ENCODE assay signal across 8 cellular contexts in genomic region chr9:101533334-101534187, GRCh38. TPM values are rescaled to one million over a fixed set of nuclear protein-coding genes. Genes with fewer than 3 reads are reported as not detected.
A peak's percentile ranks its signal among the peaks of the same experiment; 100 is the strongest.
DNase-seq lines count a peak whose midpoint lies in the region; ATAC-seq and TF ChIP-seq lines count a peak whose summit lies in the region.

Gene RNF20 (plus strand): TSS chr9:101533853. CDS start chr9:101535424, 1,571 bp downstream.

- H3K4me3 Mint-ChIP-seq in natural killer cell treated with Interleukin-12 subunit alpha and Interleukin-12 subunit beta and Interleukin-15 and Interleukin-18, amount 100 ng/mL, for 72 hours = peak within 1 kb of the TSS; percentile 92

- DNase-seq in ELF-1 (ENCODE audit: low read depth, low spot score) (peak; percentile 99), H7 (peak; percentile 94), M059J (ENCODE audit: low read depth) (peak; percentile 100), SHP77 (lab: John Stamatoyannopoulos, UW) (peak; percentile 98 to 99), fibroblast of pulmonary artery (ENCODE audit: low read depth) (peak; percentile 99)
- DNase-seq in activated effector memory CD4-positive, alpha-beta T cell treated with Interleukin-2 at 50 U/mL for 16 hours = peak; percentile 98
- peak; percentile 99 for DNase-seq in natural killer cell treated with Interleukin-12 subunit alpha and Interleukin-12 subunit beta and Interleukin-15 and Interleukin-18, amount 100 ng/mL, for 72 hours (ENCODE audit: low spot score)
- peak; percentile 99 for DNase-seq in stimulated activated naive CD8-positive, alpha-beta T cell treated with anti-CD3 and anti-CD28 coated beads, Interleukin-15, Interleukin-2, amounts not matched to agents 100 U/mL and 50 U/mL, for 24 hours

- H3K4me1 Mint-ChIP-seq in natural killer cell treated with Interleukin-12 subunit alpha and Interleukin-12 subunit beta and Interleukin-15 and Interleukin-18, amount 100 ng/mL, for 72 hours (ENCODE audit: low read depth in 2 of 2) = peaks cover 12 to 26% of the 10 kb centered on the region in 2 donors

- H3K36me3 ChIP-seq in H7 (replicated peaks; ENCODE audit: control insufficient read depth, insufficient read depth, low read length) = peaks cover 3% of the 10 kb centered on the region; the same call in 1 of the 2 replicates

- peak; percentile 98 to 99 for ATAC-seq in natural killer cell treated with Interleukin-12 subunit alpha and Interleukin-12 subunit beta and Interleukin-15 and Interleukin-18, amount 100 ng/mL, for 72 hours
- peak; percentile 98 for ATAC-seq in stimulated activated naive CD8-positive, alpha-beta T cell treated with anti-CD3 and anti-CD28 coated beads, Interleukin-15, Interleukin-2, amounts not matched to agents 100 U/mL and 50 U/mL, for 24 hours

- no peaks in the 10 kb centered on the region for H3K9me3 Mint-ChIP-seq in natural killer cell treated with Interleukin-12 subunit alpha and Interleukin-12 subunit beta and Interleukin-15 and Interleukin-18, amount 100 ng/mL, for 72 hours

- peaks cover 5% of the 10 kb centered on the region for H3K36me3 Mint-ChIP-seq in natural killer cell treated with Interleukin-12 subunit alpha and Interleukin-12 subunit beta and Interleukin-15 and Interleukin-18, amount 100 ng/mL, for 72 hours

- peaks cover 0 to 3% of the 10 kb centered on the region in 2 donors for H3K27me3 Mint-ChIP-seq in natural killer cell treated with Interleukin-12 subunit alpha and Interleukin-12 subunit beta and Interleukin-15 and Interleukin-18, amount 100 ng/mL, for 72 hours

- no peaks in the 10 kb centered on the region for H3K27me3 ChIP-seq in H7 (ENCODE audit: control insufficient read depth, insufficient read depth, low read length)

- no peak for TF ChIP-seq CTCF in fibroblast of pulmonary artery (IDR thresholded peaks at IDR 0.05; ENCODE audit: low read length, missing control alignments)

- H3K4me3 ChIP-seq in H7 (ENCODE audit: insufficient read depth, low read depth, low read length) = peak within 1 kb of the TSS; percentile 88
- H3K4me3 ChIP-seq in fibroblast of pulmonary artery (replicated peaks; ENCODE audit: low read depth, low read length) = peak within 1 kb of the TSS; percentile 77

- H3K27ac Mint-ChIP-seq in natural killer cell treated with Interleukin-12 subunit alpha and Interleukin-12 subunit beta and Interleukin-15 and Interleukin-18, amount 100 ng/mL, for 72 hours = peak within 1 kb of the TSS; percentile 95 to 97

RNA-seq across cellular contexts. Expression of gene RNF20, which starts in this region (rescaled TPM):
- total RNA-seq in H7 (2014; rRNA removed; shearing (Covaris generic)) = 21.8 and 24.9 TPM in 2 replicates
- 24.9 and 35.0 TPM in 2 replicates for total RNA-seq in M059J (2014; rRNA removed; shearing (Covaris generic))
- total RNA-seq in natural killer cell treated with Interleukin-12 subunit alpha and Interleukin-12 subunit beta and Interleukin-15 and Interleukin-18, amount 100 ng/mL, for 72 hours = 10 to 100 TPM; 39.3 to 46.0 TPM

Comparison
In these comparisons a context has a peak if more than half of its experiments do, and no peak if none do; other contexts are left out.
1. Peak in every context shown above with its lines: DNase-seq, ATAC-seq and H3K4me3 ChIP-seq.